ENCODE assay signal across 13 cellular contexts in genomic region chr6:36826520-36827227, GRCh38. TPM values are rescaled to one million over a fixed set of nuclear protein-coding genes. Genes with fewer than 3 reads are reported as not detected.
DNase-seq lines count a peak whose midpoint lies in the region; ATAC-seq and TF ChIP-seq lines count a peak whose summit lies in the region.
"Had no signal": no experiment of that assay in that cellular context is flagged by ENCODE, and none has a peak within 500 bp of the region (broad histone marks: within the 10 kb centered on the region; RNA-seq: fewer than 3 reads in every experiment).

No MANE protein-coding gene starts in this region.

- CTCF ChIA-PET in RWPE1 (lab: Yijun Ruan, JAX): no interaction called here

- TF ChIP-seq CTCF in RWPE1 (conservative IDR thresholded peaks at IDR 0.05; ENCODE audit: low read depth) (no peak), fibroblast of mammary gland (conservative IDR thresholded peaks at IDR 0.05; ENCODE audit: control insufficient read depth, insufficient read depth, low read depth, low read length) (no peak), left lung (IDR thresholded peaks at IDR 0.05) (no peak), sigmoid colon (IDR thresholded peaks at IDR 0.05) (no peak)

- no peak for TF ChIP-seq EP300 in sigmoid colon (IDR thresholded peaks at IDR 0.05)

- H3K27me3 ChIP-seq in left lung: no peaks in the 10 kb centered on the region
- H3K27me3 ChIP-seq in sigmoid colon: no peaks in the 10 kb centered on the region

- POLR2A ChIA-PET in RWPE1 (lab: Yijun Ruan, JAX; ENCODE audit: low non-redundant PET): no interaction called here

- 84 to 90% methylated on average over 19 of the region's 19 CpGs for WGBS in sigmoid colon, 2 donors

- H3K4me1 ChIP-seq in left lung (peaks cover 11 to 26% of the 10 kb centered on the region in 2 donors), sigmoid colon (peaks cover 0 to 21% (median 12%) of the 10 kb centered on the region in 4 donors)

- no peaks in the 10 kb centered on the region for H3K9me3 ChIP-seq in left lung
- no peaks in the 10 kb centered on the region for H3K9me3 ChIP-seq in sigmoid colon

- ATAC-seq in left lung (no peak), HG02610 (IDR thresholded peaks at IDR 0.05; ENCODE audit: unreplicated experiment) (no peak)

- intact Hi-C loops in left lung (cut with DNase I): no loop called here
- intact Hi-C loops in sigmoid colon (cut with DNase I): no loop called here

- H3K36me3 ChIP-seq in left lung (no peaks in the 10 kb centered on the region), sigmoid colon (no peaks in the 10 kb centered on the region)

- H3K4me3 ChIP-seq in fibroblast of mammary gland (ENCODE audit: control insufficient read depth, low read depth, low read length): no peak overlapping the region
- H3K4me3 ChIP-seq in skin epidermis: no peak overlapping the region
- no peak overlapping the region for H3K4me3 ChIP-seq in left lung
- no peak overlapping the region for H3K4me3 ChIP-seq in sigmoid colon

- DNase-seq in ELR (ENCODE audit: low read depth) (peak; percentile 23), RWPE1 (ENCODE audit: low spot score) (no peak), fibroblast of mammary gland (ENCODE audit: low read depth) (peak; percentile 40), left lung (no peak), sigmoid colon (no peak)
- DNase-seq: activated CD4-positive, alpha-beta T cell treated with anti-CD3 and anti-CD28 coated beads, Interleukin-2, amount 50 U/mL, for 4 hours; amniotic stem cell; DMS53; NCI-H1694 treated with DMSO at 0.1 percent for 48 hours; NCI-H526 had no signal

- H3K27ac ChIP-seq in RWPE1 (peak overlapping the region; percentile 57), skin epidermis (peak overlapping the region in 15 of 21 experiments; percentile 13 to 80 (median 46)), left lung (no peak overlapping the region), sigmoid colon (no peak overlapping the region)
- H3K27ac ChIP-seq: C4-2B had no signal

- TF ChIP-seq POLR2A in sigmoid colon (IDR thresholded peaks at IDR 0.05): no peak

RNA-seq across cellular contexts. Expression of gene CPNE5, which starts 12.6 kb away (rescaled TPM):
- 1 to 10 TPM; 1.2 to 1.9 TPM for total RNA-seq in left lung
- 1 to 10 TPM in 3 of 4 donors, under 1 TPM in 1; 0.99 to 3.8 (median 2.0) TPM for total RNA-seq in sigmoid colon
- 10 to 100 TPM in 1 of 3 donors, 1 to 10 TPM in 2; 5.5 to 11.6 (median 6.0) TPM for polyA plus RNA-seq in sigmoid colon

RNA-seq across cellular contexts. Expression of gene PPIL1, which starts 47.9 kb away (rescaled TPM):
- total RNA-seq in left lung (10 to 100 TPM; 19.6 to 24.5 TPM), sigmoid colon (10 to 100 TPM; 13.5 to 22.9 (median 18.5) TPM)
- polyA plus RNA-seq in sigmoid colon: 10 to 100 TPM; 13.2 to 28.0 (median 16.0) TPM

RNA-seq across cellular contexts. Expression of gene C6orf89, which starts 59.1 kb away (rescaled TPM):
- total RNA-seq in left lung (10 to 100 TPM; 53.3 to 59.6 TPM), sigmoid colon (10 to 100 TPM; 37.3 to 51.4 (median 44.3) TPM)
- 10 to 100 TPM in 2 of 3 donors, 1 to 10 TPM in 1; 5.5 to 36.6 (median 10.8) TPM for polyA plus RNA-seq in sigmoid colon

Comparison
In these comparisons a context has a peak if more than half of its experiments do, and no peak if none do; other contexts are left out.
1. DNase-seq: peak in ELR (single experiment) and fibroblast of mammary gland (single experiment); none in RWPE1 (single experiment), left lung (0 of 2) and sigmoid colon (single experiment).
2. H3K27ac ChIP-seq: peak in RWPE1 (single experiment) and skin epidermis (15 of 21); none in left lung (0 of 2) and sigmoid colon (0 of 4).